ENCODE assay signal across 18 cellular contexts in the genomic region with DNA sequence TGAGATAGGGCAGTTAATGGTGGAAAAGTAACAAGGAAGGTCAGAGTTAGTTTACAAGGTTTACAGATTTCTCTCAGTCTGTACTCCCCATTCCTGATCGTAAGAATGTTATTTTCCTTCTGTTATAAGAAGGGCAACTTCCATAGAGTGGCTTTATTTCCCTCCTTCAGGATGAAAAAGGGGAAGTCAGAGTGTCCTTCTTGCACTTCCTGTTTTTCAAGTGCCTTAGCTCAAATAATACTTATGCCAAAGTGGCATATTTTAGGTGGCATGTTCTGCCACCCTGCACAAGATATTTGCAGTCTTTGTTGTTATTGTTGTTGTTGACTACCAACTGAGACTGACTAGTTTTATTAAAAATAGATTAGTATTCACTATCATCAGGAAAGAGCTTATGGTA.
"Had no signal": no experiment of that assay in that cellular context is flagged by ENCODE, and none has a peak within 500 bp of the region (broad histone marks: within the 10 kb centered on the region; RNA-seq: fewer than 3 reads in every experiment).

No MANE protein-coding gene starts in this region.

- ATAC-seq: activated T-cell treated with anti-CD3 and anti-CD28 coated beads, Interleukin-2, amount 50 U/mL, for 72 hours; body of pancreas; naive thymus-derived CD8-positive, alpha-beta T cell; pancreas; sciatic nerve had no signal

- H3K4me1 Mint-ChIP-seq: naive thymus-derived CD8-positive, alpha-beta T cell had no signal

- H3K27me3 Mint-ChIP-seq: activated naive CD8-positive, alpha-beta T cell; naive thymus-derived CD8-positive, alpha-beta T cell had no signal

- H3K4me3 Mint-ChIP-seq: activated naive CD8-positive, alpha-beta T cell; activated T-cell treated with anti-CD3 and anti-CD28 coated beads, Interleukin-2, amount 50 U/mL, for 72 hours; naive thymus-derived CD8-positive, alpha-beta T cell had no signal

- H3K36me3 Mint-ChIP-seq: activated naive CD8-positive, alpha-beta T cell; naive thymus-derived CD8-positive, alpha-beta T cell had no signal

- H3K27ac Mint-ChIP-seq: activated naive CD8-positive, alpha-beta T cell; activated T-cell treated with anti-CD3 and anti-CD28 coated beads, Interleukin-2, amount 50 U/mL, for 72 hours; naive thymus-derived CD8-positive, alpha-beta T cell had no signal

- DNase-seq: activated CD4-positive, alpha-beta T cell treated with anti-CD3 and anti-CD28 coated beads for 48 hours; activated CD8-positive, alpha-beta memory T cell treated with anti-CD3 and anti-CD28 coated beads, Interleukin-2, amount 50 U/mL, for 48 hours; activated gamma-delta T cell; activated T-cell treated with anti-CD3 and anti-CD28 coated beads, Interleukin-2, amount 50 U/mL, for 72 hours; amygdala; body of pancreas; central memory CD4-positive, alpha-beta T cell; islet precursor cell; mammary epithelial cell; naive thymus-derived CD8-positive, alpha-beta T cell; pancreas; stimulated activated CD4-positive, alpha-beta T cell treated with anti-CD3 and anti-CD28 coated beads, Interleukin-1b, Interleukin-23, amount 100 ng/mL, for 48 hours; stomach; T-helper 9 cell; testis; upper lobe of left lung had no signal
